8 cellular contexts compared by ENCODE assay signal in genomic region chr1:11979453-11979817, GRCh38. TPM values are rescaled to one million over a fixed set of nuclear protein-coding genes. Genes with fewer than 3 reads are reported as not detected.
DNase-seq lines count a peak whose midpoint lies in the region; ATAC-seq, FAIRE-seq and TF ChIP-seq lines count a peak whose summit lies in the region.

No MANE protein-coding gene starts in this region.

- no peaks in the 10 kb centered on the region for H3K9me3 ChIP-seq in small intestine (ENCODE audit: control insufficient read depth, low read depth)

- peak overlapping the region; percentile 83 to 94 for H3K27ac ChIP-seq in small intestine (ENCODE audit: low read depth in 1 of 2, low read length in 1 of 2)

- H3K4me1 ChIP-seq in small intestine (ENCODE audit: control insufficient read depth in 2 of 2, insufficient read depth in 1 of 2, low read depth in 1 of 2, low read length in 1 of 2) = peaks cover 3% of the 10 kb centered on the region in 2 donors

- no peaks in the 10 kb centered on the region for H3K27me3 Mint-ChIP-seq in activated CD8-positive, alpha-beta T cell treated with anti-CD3 and anti-CD28 coated beads for 36 hours

- WGBS in small intestine, 3 donors = 50 to 60% (median 57%) methylated on average over 17 of the region's 17 CpGs

- peaks cover 29% of the 10 kb centered on the region for H3K4me1 Mint-ChIP-seq in activated CD8-positive, alpha-beta T cell treated with anti-CD3 and anti-CD28 coated beads for 36 hours (ENCODE audit: low read depth)

- peak overlapping the region; percentile 85 for H3K27ac Mint-ChIP-seq in activated CD8-positive, alpha-beta T cell treated with anti-CD3 and anti-CD28 coated beads for 36 hours

- ATAC-seq in activated CD8-positive, alpha-beta T cell treated with anti-CD3 and anti-CD28 coated beads for 36 hours = no peak
- ATAC-seq in left ventricle myocardium superior (peak; percentile 40), HG02870 (IDR thresholded peaks at IDR 0.05; ENCODE audit: unreplicated experiment) (no peak), GM21723 (IDR thresholded peaks at IDR 0.05; ENCODE audit: unreplicated experiment) (no peak)

- CTCF ChIA-PET in activated CD8-positive, alpha-beta T cell treated with anti-CD3 and anti-CD28 coated beads for 36 hours (lab: Charles Lee) = interaction anchor here (1.1 kb wide), 1 partner anchor 18 kb away, joined by 3 read pairs; no protein-coding TSS in a partner anchor

- intact Hi-C loops in activated CD8-positive, alpha-beta T cell treated with anti-CD3 and anti-CD28 coated beads for 36 hours (cut with micrococcal nuclease) = loop anchor here (2.0 kb wide), 1 partner anchor 71 kb away; no protein-coding TSS in a partner anchor
- intact Hi-C loops in left ventricle myocardium superior (cut with micrococcal nuclease) = loop anchor here (5.0 kb wide), 1 partner anchor 72 kb away; no protein-coding TSS in a partner anchor

- peak overlapping the region; percentile 92 for H3K4me3 Mint-ChIP-seq in activated CD8-positive, alpha-beta T cell treated with anti-CD3 and anti-CD28 coated beads for 36 hours

- H3K4me3 ChIP-seq in small intestine (ENCODE audit: low read depth in 1 of 2, low read length in 2 of 2) = peak overlapping the region in 1 of 2 donors; percentile 93

- FAIRE-seq in small intestine (lab: Jason Lieb, UNC) = no peak

- no peak for TF ChIP-seq CTCF in activated CD8-positive, alpha-beta T cell treated with anti-CD3 and anti-CD28 coated beads for 36 hours (IDR thresholded peaks at IDR 0.05)

- DNase-seq in NCI-H2227 (lab: John Stamatoyannopoulos, UW; ENCODE audit: unreplicated experiment) (peak; percentile 71), NCI-H2227 treated with DMSO at 0.1 percent for 48 hours (lab: John Stamatoyannopoulos, UW) (no peak), left ventricle myocardium superior (no peak), small intestine (no peak), hippocampal formation (lab: John Stamatoyannopoulos, UW) (no peak)
- DNase-seq in activated CD8-positive, alpha-beta T cell treated with anti-CD3 and anti-CD28 coated beads for 36 hours = no peak

- peaks cover 2 to 3% of the 10 kb centered on the region in 2 donors for H3K36me3 ChIP-seq in small intestine (ENCODE audit: control insufficient read depth in 2 of 2, insufficient read depth in 2 of 2, low read length in 2 of 2)

- POLR2A ChIA-PET in activated CD8-positive, alpha-beta T cell treated with anti-CD3 and anti-CD28 coated beads for 36 hours (lab: Charles Lee) = interaction anchor here (1.3 to 8.8 kb wide), 4 partner anchors 16 to 70 kb away, joined by 6 to 195 read pairs (median 10); no protein-coding TSS in a partner anchor

- H3K27me3 ChIP-seq in small intestine (ENCODE audit: control insufficient read depth in 2 of 2, insufficient read depth in 2 of 2, low read length in 2 of 2) = no peaks in the 10 kb centered on the region

- H3K36me3 Mint-ChIP-seq in activated CD8-positive, alpha-beta T cell treated with anti-CD3 and anti-CD28 coated beads for 36 hours (ENCODE audit: low read depth) = peaks cover 18% of the 10 kb centered on the region

- H3K9me3 Mint-ChIP-seq in activated CD8-positive, alpha-beta T cell treated with anti-CD3 and anti-CD28 coated beads for 36 hours = no peaks in the 10 kb centered on the region

RNA-seq across cellular contexts. Expression of gene MFN2, which starts 0.8 kb away (rescaled TPM):
- total RNA-seq in activated CD8-positive, alpha-beta T cell treated with anti-CD3 and anti-CD28 coated beads for 36 hours = 10 to 100 TPM; 51.0 to 51.1 TPM
- 688 TPM for total RNA-seq in left ventricle myocardium superior
- 10 to 100 TPM; 60.3 to 87.0 (median 85.9) TPM for polyA plus RNA-seq in small intestine

RNA-seq across cellular contexts. Expression of gene MIIP, which starts 39.9 kb away (rescaled TPM):
- 10 to 100 TPM; 24.0 to 24.7 TPM for total RNA-seq in activated CD8-positive, alpha-beta T cell treated with anti-CD3 and anti-CD28 coated beads for 36 hours
- 11.5 TPM for total RNA-seq in left ventricle myocardium superior
- polyA plus RNA-seq in small intestine = 10 to 100 TPM; 25.4 to 65.7 (median 52.8) TPM

RNA-seq across cellular contexts. Expression of gene PLOD1, which starts 44.9 kb away (rescaled TPM):
- 10 to 100 TPM; 21.5 to 22.0 TPM for total RNA-seq in activated CD8-positive, alpha-beta T cell treated with anti-CD3 and anti-CD28 coated beads for 36 hours
- total RNA-seq in left ventricle myocardium superior = 64.4 TPM
- polyA plus RNA-seq in small intestine = 10 to 100 TPM; 26.7 to 43.2 (median 43.1) TPM

RNA-seq across cellular contexts. Expression of gene KIAA2013, which starts 53.2 kb away (rescaled TPM):
- 10 to 100 TPM; 23.5 to 25.5 TPM for total RNA-seq in activated CD8-positive, alpha-beta T cell treated with anti-CD3 and anti-CD28 coated beads for 36 hours
- 35.8 TPM for total RNA-seq in left ventricle myocardium superior
- 10 to 100 TPM; 76.5 to 78.0 (median 76.7) TPM for polyA plus RNA-seq in small intestine

Comparison
In these comparisons a context has a peak if more than half of its experiments do, and no peak if none do; other contexts are left out.
1. RNA of gene MFN2, which starts 0.8 kb away (total RNA-seq): 688 TPM in left ventricle myocardium superior (single experiment); 51.0 to 51.1 TPM in activated CD8-positive, alpha-beta T cell treated with anti-CD3 and anti-CD28 coated beads for 36 hours; every median in the first group is over 10 times any median in the second.